ENCODE assay signal across 10 cellular contexts in the genomic region with DNA sequence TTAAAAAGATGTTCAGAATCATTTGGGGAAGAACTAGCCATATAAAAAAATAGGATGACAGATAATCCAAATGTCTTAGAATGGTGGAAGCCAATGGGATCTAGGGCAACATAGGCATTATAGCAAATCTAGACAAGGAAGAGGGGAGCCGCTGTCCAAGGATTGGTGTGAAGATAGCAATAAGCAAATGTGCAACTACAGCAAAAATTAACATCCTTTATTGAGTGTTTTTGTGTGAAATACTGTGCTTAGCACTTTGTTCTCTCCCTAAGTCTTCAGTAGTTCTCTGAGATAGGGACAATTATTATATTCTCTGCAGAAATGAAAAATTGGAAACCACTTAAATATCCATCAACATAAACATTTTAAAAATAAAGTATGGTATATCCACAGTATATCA.
"Had no signal": no experiment of that assay in that cellular context is flagged by ENCODE, and none has a peak within 500 bp of the region (broad histone marks: within the 10 kb centered on the region; RNA-seq: fewer than 3 reads in every experiment).

No MANE protein-coding gene starts in this region.

- H3K27ac ChIP-seq: GM23248, KMS-11 had no signal

- H3K9ac ChIP-seq: GM23248, KMS-11 had no signal

- H2AFZ ChIP-seq: GM23248 had no signal

- H3K9me3 Mint-ChIP-seq: HFFc6 had no signal

- FAIRE-seq: HTR-8/SVneo had no signal

- DNase-seq: GM23248, GOT3, H7, HFFc6, Karpas-422, KBM-7 had no signal

- ATAC-seq: HCT116 had no signal

- H3K4me1 ChIP-seq: HAP-1 had no signal

- H3K27ac Mint-ChIP-seq: HFFc6 had no signal

- H3K9me3 ChIP-seq: HAP-1 had no signal

- H3K4me3 Mint-ChIP-seq: HFFc6 had no signal

- H3K4me3 ChIP-seq: GM23248, HAP-1 had no signal

- H3K4me2 ChIP-seq: KMS-11 had no signal
